9 cellular contexts compared by ENCODE assay signal in genomic region chrX:154751669-154752271, GRCh38. TPM values are rescaled to one million over a fixed set of nuclear protein-coding genes. Genes with fewer than 3 reads are reported as not detected.
DNase-seq lines count a peak whose midpoint lies in the region; ATAC-seq, FAIRE-seq and TF ChIP-seq lines count a peak whose summit lies in the region.
"Had no signal": no experiment of that assay in that cellular context is flagged by ENCODE, and none has a peak within 500 bp of the region (broad histone marks: within the 10 kb centered on the region; RNA-seq: fewer than 3 reads in every experiment).

No MANE protein-coding gene starts in this region.

- H3K4me3 ChIP-seq in Peyer's patch (no peak overlapping the region), endothelial cell of umbilical vein (replicated peaks in 1 of 3; ENCODE audit: insufficient read depth in 1 of 3, low read depth in 1 of 3, low read length in 3 of 3) (no peak overlapping the region)

- H3K36me3 ChIP-seq in Peyer's patch (no peaks in the 10 kb centered on the region), endothelial cell of umbilical vein (ENCODE audit: control insufficient read depth in 2 of 2, extremely low read depth in 1 of 2, insufficient read depth in 2 of 2, low read length in 2 of 2) (no peaks in the 10 kb centered on the region)

- H3K9me3 ChIP-seq in Peyer's patch (no peaks in the 10 kb centered on the region), endothelial cell of umbilical vein (replicated peaks; ENCODE audit: control insufficient read depth, insufficient read depth, low read length) (no peaks in the 10 kb centered on the region)

- CTCF ChIA-PET in endothelial cell of umbilical vein (lab: Charles Lee): interaction anchor here (0.5 to 2.6 kb wide), 3 partner anchors 11 to 89 kb away, joined by 3 to 11 read pairs (median 4); partner anchors contain the start of gene DKC1

- intact Hi-C loops in endothelial cell of umbilical vein (cut with micrococcal nuclease): loop anchor here (1.0 kb wide), 1 partner anchor 11 kb away; the partner anchor contains the start of gene DKC1

- no peaks in the 10 kb centered on the region for H3K36me3 Mint-ChIP-seq in T-helper 2 cell treated with Interferon-gamma antibody and Interleukin-4, amounts not matched to agents 5 μg/mL and 100 μg/mL, for 36 hours (ENCODE audit: low read depth)
- no peaks in the 10 kb centered on the region for H3K36me3 Mint-ChIP-seq in stimulated activated effector memory CD8-positive, alpha-beta T cell treated with anti-CD3 and anti-CD28 coated beads, Interleukin-12 subunit alpha, Interleukin-12 subunit beta, amount 100 ng/mL, for 72 hours

- H3K27me3 Mint-ChIP-seq in T-helper 2 cell treated with Interferon-gamma antibody and Interleukin-4, amounts not matched to agents 5 μg/mL and 100 μg/mL, for 36 hours (ENCODE audit: low read depth): no peaks in the 10 kb centered on the region

- peak overlapping the region; percentile 78 for H3K27ac Mint-ChIP-seq in T-helper 2 cell treated with Interferon-gamma antibody and Interleukin-4, amounts not matched to agents 5 μg/mL and 100 μg/mL, for 36 hours
- H3K27ac Mint-ChIP-seq in stimulated activated effector memory CD8-positive, alpha-beta T cell treated with anti-CD3 and anti-CD28 coated beads, Interleukin-12 subunit alpha, Interleukin-12 subunit beta, amount 100 ng/mL, for 72 hours: peak overlapping the region; percentile 80

- H3K4me3 Mint-ChIP-seq in T-helper 2 cell treated with Interferon-gamma antibody and Interleukin-4, amounts not matched to agents 5 μg/mL and 100 μg/mL, for 36 hours: peak overlapping the region; percentile 76
- H3K4me3 Mint-ChIP-seq in stimulated activated effector memory CD8-positive, alpha-beta T cell treated with anti-CD3 and anti-CD28 coated beads, Interleukin-12 subunit alpha, Interleukin-12 subunit beta, amount 100 ng/mL, for 72 hours: peak overlapping the region; percentile 71

- no peak for DNase-seq in T-helper 2 cell treated with Interferon-gamma antibody and Interleukin-4, amounts not matched to agents 5 μg/mL and 100 μg/mL, for 36 hours (ENCODE audit: low spot score)
- DNase-seq in T-helper 2 cell: no peak
- no peak for DNase-seq in Peyer's patch
- DNase-seq in endothelial cell of umbilical vein (ENCODE audit: low read depth, low spot score): peak; percentile 24
- DNase-seq in stimulated activated effector memory CD8-positive, alpha-beta T cell treated with anti-CD3 and anti-CD28 coated beads, Interleukin-12 subunit alpha, Interleukin-12 subunit beta, amount 100 ng/mL, for 72 hours (ENCODE audit: low spot score in 2 of 2): no peak
- DNase-seq in NCI-H446 (lab: John Stamatoyannopoulos, UW): no peak
- DNase-seq in NCI-H1092 (lab: John Stamatoyannopoulos, UW): no peak

- H4K20me1 ChIP-seq in endothelial cell of umbilical vein (replicated peaks; ENCODE audit: control insufficient read depth, extremely low read depth, insufficient read depth, low read length): no peaks in the 10 kb centered on the region

- no peak overlapping the region for H2AFZ ChIP-seq in endothelial cell of umbilical vein (ENCODE audit: low read depth, low read length)

- BruUV-seq in endothelial cell of umbilical vein (replicated peaks; lab: Mats Ljungman, UMichigan): no TSS peak

- H3K27me3 ChIP-seq in Peyer's patch (no peaks in the 10 kb centered on the region), endothelial cell of umbilical vein (ENCODE audit: control insufficient read depth in 2 of 2, insufficient read depth in 2 of 2, low read length in 2 of 2) (no peaks in the 10 kb centered on the region)

- H3K79me2 ChIP-seq in endothelial cell of umbilical vein (ENCODE audit: control insufficient read depth, insufficient read depth, low read length): no peaks in the 10 kb centered on the region

- H3K4me1 ChIP-seq in Peyer's patch (no peaks in the 10 kb centered on the region), endothelial cell of umbilical vein (ENCODE audit: control insufficient read depth, extremely low read depth, insufficient read depth, low read length) (peaks cover 6% of the 10 kb centered on the region)

- H3K4me1 Mint-ChIP-seq in T-helper 2 cell treated with Interferon-gamma antibody and Interleukin-4, amounts not matched to agents 5 μg/mL and 100 μg/mL, for 36 hours (ENCODE audit: low read depth): peaks cover 23% of the 10 kb centered on the region
- peaks cover 10% of the 10 kb centered on the region for H3K4me1 Mint-ChIP-seq in stimulated activated effector memory CD8-positive, alpha-beta T cell treated with anti-CD3 and anti-CD28 coated beads, Interleukin-12 subunit alpha, Interleukin-12 subunit beta, amount 100 ng/mL, for 72 hours

- peak overlapping the region; percentile 73 to 78 (median 78) for H3K27ac ChIP-seq in Peyer's patch
- H3K27ac ChIP-seq in endothelial cell of umbilical vein (ENCODE audit: insufficient read depth, low read depth, low read length): no peak overlapping the region

- H3K9ac ChIP-seq in endothelial cell of umbilical vein (replicated peaks; ENCODE audit: extremely low read depth, insufficient read depth, low read length): no peak overlapping the region

- TF ChIP-seq POLR2A in Peyer's patch (IDR thresholded peaks at IDR 0.05) (no peak), endothelial cell of umbilical vein (IDR thresholded peaks at IDR 0.05; ENCODE audit: low read depth, low read length) (no peak)

- no peak for ATAC-seq in stimulated activated effector memory CD8-positive, alpha-beta T cell treated with anti-CD3 and anti-CD28 coated beads, Interleukin-12 subunit alpha, Interleukin-12 subunit beta, amount 100 ng/mL, for 72 hours
- ATAC-seq in GM18517 (IDR thresholded peaks at IDR 0.05; ENCODE audit: unreplicated experiment): no peak

- POLR2A ChIA-PET in endothelial cell of umbilical vein (lab: Charles Lee): no interaction called here

- H3K4me2 ChIP-seq in endothelial cell of umbilical vein (ENCODE audit: insufficient read depth, low read length): peak overlapping the region; percentile 13

- H3K9me3 Mint-ChIP-seq in T-helper 2 cell treated with Interferon-gamma antibody and Interleukin-4, amounts not matched to agents 5 μg/mL and 100 μg/mL, for 36 hours: no peaks in the 10 kb centered on the region
- H3K9me3 Mint-ChIP-seq in stimulated activated effector memory CD8-positive, alpha-beta T cell treated with anti-CD3 and anti-CD28 coated beads, Interleukin-12 subunit alpha, Interleukin-12 subunit beta, amount 100 ng/mL, for 72 hours: no peaks in the 10 kb centered on the region

- H3K9me1 ChIP-seq in endothelial cell of umbilical vein (replicated peaks; ENCODE audit: control insufficient read depth, extremely low read depth, insufficient read depth, low read length): no peaks in the 10 kb centered on the region

- FAIRE-seq in endothelial cell of umbilical vein (lab: Jason Lieb, UNC): no peak

- no peak for TF ChIP-seq CTCF in Peyer's patch (IDR thresholded peaks at IDR 0.05)
- TF ChIP-seq CTCF in endothelial cell of umbilical vein (IDR thresholded peaks at IDR 0.05; ENCODE audit: extremely low read depth in 1 of 2, insufficient read depth in 1 of 2, low read depth in 1 of 2, low read length in 2 of 2): no peak

- dilution Hi-C loops in endothelial cell of umbilical vein (cut with MboI; ENCODE audit: extremely low pct_ligation_motif_present, low sequenced_read_pairs): no loop called here

TF ChIP-seq in endothelial cell of umbilical vein, 7 proteins besides CTCF, POLR2A, EP300 and RAD21:
- TF ChIP-seq FOS (IDR thresholded peaks at IDR 0.05; ENCODE audit: borderline replicate concordance, insufficient read depth, low read length) (no peak), JUN (IDR thresholded peaks at IDR 0.05; ENCODE audit: borderline replicate concordance, insufficient read depth, insufficient read length, low read depth) (no peak), EZH2 (IDR thresholded peaks at IDR 0.05; ENCODE audit: borderline replicate concordance, low read depth, low read length, severe bottlenecking) (no peak)

RNA-seq across cellular contexts. Expression of gene GAB3, which starts 0.9 kb away (rescaled TPM):
- 1 to 10 TPM; 3.5 to 7.4 (median 5.0) TPM for total RNA-seq in Peyer's patch
- 4.0 and 6.2 TPM in 2 replicates for total RNA-seq in endothelial cell of umbilical vein
- 6.0 and 6.1 TPM in 2 replicates for polyA plus RNA-seq in endothelial cell of umbilical vein
- 3.9 and 4.7 TPM in 2 replicates for polyA plus RNA-seq in endothelial cell of umbilical vein (2011; cell fraction: cytosol; rRNA removed)
- polyA plus RNA-seq in endothelial cell of umbilical vein (2011; cell fraction: nucleus; rRNA removed): 31.6 and 35.6 TPM in 2 replicates
- 4.2 and 4.7 TPM in 2 replicates for polyA plus RNA-seq in endothelial cell of umbilical vein (2012)
- 13.8 and 19.6 TPM in 2 replicates for polyA minus RNA-seq in endothelial cell of umbilical vein
- polyA minus RNA-seq in endothelial cell of umbilical vein (2011; cell fraction: cytosol; rRNA and poly(A)+ RNA removed): not detected
- 13.5 and 19.1 TPM in 2 replicates for polyA minus RNA-seq in endothelial cell of umbilical vein (2011; cell fraction: nucleus; rRNA and poly(A)+ RNA removed)
- polyA plus RNA-seq: neural cell had no signal

RNA-seq across cellular contexts. Expression of gene DKC1, which starts 10.9 kb away (rescaled TPM):
- 100 to 1,000 TPM in 1 of 4 donors, 10 to 100 TPM in 3; 22.8 to 128 (median 39.0) TPM for total RNA-seq in Peyer's patch
- 63.7 and 69.1 TPM in 2 replicates for total RNA-seq in endothelial cell of umbilical vein
- polyA plus RNA-seq in endothelial cell of umbilical vein: 19.4 and 28.6 TPM in 2 replicates
- 41.5 and 45.2 TPM in 2 replicates for polyA plus RNA-seq in endothelial cell of umbilical vein (2011; cell fraction: cytosol; rRNA removed)
- 67.2 and 94.8 TPM in 2 replicates for polyA plus RNA-seq in endothelial cell of umbilical vein (2011; cell fraction: nucleus; rRNA removed)
- polyA plus RNA-seq in endothelial cell of umbilical vein (2012): 60.0 and 85.3 TPM in 2 replicates
- polyA minus RNA-seq in endothelial cell of umbilical vein: 62.1 and 66.3 TPM in 2 replicates
- 57.0 TPM for polyA minus RNA-seq in endothelial cell of umbilical vein (2011; cell fraction: cytosol; rRNA and poly(A)+ RNA removed)
- polyA minus RNA-seq in endothelial cell of umbilical vein (2011; cell fraction: nucleus; rRNA and poly(A)+ RNA removed): 30.6 and 52.1 TPM in 2 replicates

RNA-seq across cellular contexts. Expression of gene MPP1, which starts 53.5 kb away (rescaled TPM):
- 10 to 100 TPM; 33.0 to 88.8 (median 65.4) TPM for total RNA-seq in Peyer's patch
- 27.0 and 32.3 TPM in 2 replicates for total RNA-seq in endothelial cell of umbilical vein
- polyA plus RNA-seq in endothelial cell of umbilical vein: 22.1 and 23.0 TPM in 2 replicates
- polyA plus RNA-seq in endothelial cell of umbilical vein (2011; cell fraction: cytosol; rRNA removed): 28.7 and 30.8 TPM in 2 replicates
- polyA plus RNA-seq in endothelial cell of umbilical vein (2011; cell fraction: nucleus; rRNA removed): 61.9 and 67.2 TPM in 2 replicates
- 30.5 and 34.4 TPM in 2 replicates for polyA plus RNA-seq in endothelial cell of umbilical vein (2012)
- 27.6 and 33.9 TPM in 2 replicates for polyA minus RNA-seq in endothelial cell of umbilical vein
- polyA minus RNA-seq in endothelial cell of umbilical vein (2011; cell fraction: cytosol; rRNA and poly(A)+ RNA removed): 3.5 TPM
- polyA minus RNA-seq in endothelial cell of umbilical vein (2011; cell fraction: nucleus; rRNA and poly(A)+ RNA removed): 19.2 and 26.0 TPM in 2 replicates
